In the genomic region with DNA sequence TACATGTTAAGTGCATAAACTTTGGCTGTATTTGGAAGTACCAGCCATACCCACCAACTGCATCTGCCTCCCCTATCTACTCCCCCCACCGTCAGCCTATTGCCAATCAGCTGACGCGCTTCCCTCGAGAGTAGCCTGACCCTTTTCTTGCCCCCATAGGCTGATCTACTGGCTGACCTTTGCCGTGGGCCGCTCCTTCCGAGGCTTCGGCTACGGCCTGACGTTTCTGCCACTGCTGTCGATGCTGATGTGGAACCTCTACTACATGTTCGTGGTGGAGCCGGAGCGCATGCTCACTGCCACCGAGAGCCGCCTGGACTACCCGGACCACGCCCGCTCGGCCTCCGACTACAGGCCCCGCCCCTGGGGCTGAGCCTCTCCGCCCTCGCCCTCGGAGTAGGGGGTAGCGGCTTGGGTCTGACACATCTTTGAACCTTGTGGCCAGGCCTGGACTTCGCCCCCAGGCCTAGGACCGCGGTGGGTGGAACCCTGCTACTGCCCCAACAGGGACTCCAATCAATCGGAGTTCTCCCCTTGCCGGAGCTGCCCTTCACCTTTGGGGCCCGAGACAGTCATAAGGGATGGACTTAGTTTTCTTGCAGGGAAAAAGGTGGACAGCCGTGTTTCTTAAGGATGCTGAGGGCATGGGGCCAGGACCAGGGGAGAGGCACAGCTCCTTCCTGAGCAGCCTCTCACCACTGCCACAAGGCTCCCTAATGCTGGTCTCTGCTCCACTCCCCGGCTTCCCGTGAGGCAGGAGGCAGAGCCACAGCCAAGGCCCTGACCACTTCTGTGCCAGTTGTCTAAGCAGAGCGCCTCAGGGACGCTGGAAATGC, we compare ENCODE assay signal across 7 cellular contexts. TPM values are rescaled to one million over a fixed set of nuclear protein-coding genes. Genes with fewer than 3 reads are reported as not detected.
DNase-seq lines count a peak whose midpoint lies in the region; ATAC-seq lines count a peak whose summit lies in the region.
"Had no signal": no experiment of that assay in that cellular context is flagged by ENCODE, and none has a peak within 500 bp of the region (broad histone marks: within the 10 kb centered on the region; RNA-seq: fewer than 3 reads in every experiment).

No MANE protein-coding gene starts in this region.

- H3K9me3 Mint-ChIP-seq in natural killer cell treated with Interleukin-12 subunit alpha and Interleukin-12 subunit beta and Interleukin-15 and Interleukin-18, amount 100 ng/mL, for 72 hours = no peaks in the 10 kb centered on the region
- no peaks in the 10 kb centered on the region for H3K9me3 Mint-ChIP-seq in activated CD8-positive, alpha-beta memory T cell treated with anti-CD3 and anti-CD28 coated beads, Interleukin-2, amount 10 ng/mL, durations not matched to agents 7 days and 5 days (ENCODE audit: low read depth)

- H3K27ac Mint-ChIP-seq in natural killer cell treated with Interleukin-12 subunit alpha and Interleukin-12 subunit beta and Interleukin-15 and Interleukin-18, amount 100 ng/mL, for 72 hours = peak overlapping the region; percentile 40 to 79
- H3K27ac Mint-ChIP-seq in activated CD8-positive, alpha-beta memory T cell treated with anti-CD3 and anti-CD28 coated beads, Interleukin-2, amount 10 ng/mL, durations not matched to agents 7 days and 5 days = no peak overlapping the region

- H3K36me3 Mint-ChIP-seq in natural killer cell treated with Interleukin-12 subunit alpha and Interleukin-12 subunit beta and Interleukin-15 and Interleukin-18, amount 100 ng/mL, for 72 hours = no peaks in the 10 kb centered on the region
- peaks cover 8% of the 10 kb centered on the region for H3K36me3 Mint-ChIP-seq in activated CD8-positive, alpha-beta memory T cell treated with anti-CD3 and anti-CD28 coated beads, Interleukin-2, amount 10 ng/mL, durations not matched to agents 7 days and 5 days

- H3K27me3 Mint-ChIP-seq in natural killer cell treated with Interleukin-12 subunit alpha and Interleukin-12 subunit beta and Interleukin-15 and Interleukin-18, amount 100 ng/mL, for 72 hours = no peaks in the 10 kb centered on the region
- no peaks in the 10 kb centered on the region for H3K27me3 Mint-ChIP-seq in activated CD8-positive, alpha-beta memory T cell treated with anti-CD3 and anti-CD28 coated beads, Interleukin-2, amount 10 ng/mL, durations not matched to agents 7 days and 5 days

- CTCF ChIA-PET in activated CD8-positive, alpha-beta memory T cell treated with anti-CD3 and anti-CD28 coated beads, Interleukin-2, amount 10 ng/mL, durations not matched to agents 7 days and 5 days (lab: Charles Lee) = interaction anchor here (0.5 kb wide), 1 partner anchor 803 kb away, joined by 3 read pairs; no protein-coding TSS in a partner anchor

- DNase-seq in ELF-1 (ENCODE audit: low read depth, low spot score) (peak; percentile 97), NCI-H2227 treated with DMSO at 0.1 percent for 48 hours (lab: John Stamatoyannopoulos, UW) (peak; percentile 90), epidermal melanocyte (ENCODE audit: insufficient read length, low spot score) (peak; percentile 42)
- DNase-seq in natural killer cell treated with Interleukin-12 subunit alpha and Interleukin-12 subunit beta and Interleukin-15 and Interleukin-18, amount 100 ng/mL, for 72 hours (ENCODE audit: low spot score) = peak; percentile 78
- no peak for DNase-seq in activated CD8-positive, alpha-beta memory T cell treated with anti-CD3 and anti-CD28 coated beads, Interleukin-2, amount 10 ng/mL, durations not matched to agents 7 days and 5 days

- ATAC-seq in natural killer cell treated with Interleukin-12 subunit alpha and Interleukin-12 subunit beta and Interleukin-15 and Interleukin-18, amount 100 ng/mL, for 72 hours = peak; percentile 87 to 90
- no peak for ATAC-seq in GM18519 (IDR thresholded peaks at IDR 0.05; ENCODE audit: low FRiP score, unreplicated experiment)
- no peak for ATAC-seq in activated CD8-positive, alpha-beta memory T cell treated with anti-CD3 and anti-CD28 coated beads, Interleukin-2, amount 10 ng/mL, durations not matched to agents 7 days and 5 days

- H3K4me3 Mint-ChIP-seq in natural killer cell treated with Interleukin-12 subunit alpha and Interleukin-12 subunit beta and Interleukin-15 and Interleukin-18, amount 100 ng/mL, for 72 hours = peak overlapping the region; percentile 73
- no peak overlapping the region for H3K4me3 Mint-ChIP-seq in activated CD8-positive, alpha-beta memory T cell treated with anti-CD3 and anti-CD28 coated beads, Interleukin-2, amount 10 ng/mL, durations not matched to agents 7 days and 5 days

- H3K4me1 Mint-ChIP-seq in natural killer cell treated with Interleukin-12 subunit alpha and Interleukin-12 subunit beta and Interleukin-15 and Interleukin-18, amount 100 ng/mL, for 72 hours (ENCODE audit: low read depth in 2 of 2) = peaks cover 15 to 21% of the 10 kb centered on the region in 2 donors
- H3K4me1 Mint-ChIP-seq in activated CD8-positive, alpha-beta memory T cell treated with anti-CD3 and anti-CD28 coated beads, Interleukin-2, amount 10 ng/mL, durations not matched to agents 7 days and 5 days = peaks cover 18% of the 10 kb centered on the region

RNA-seq across cellular contexts. Expression of gene GLMP, which starts 4.0 kb away (rescaled TPM):
- 10 to 100 TPM; 17.2 to 19.6 TPM for total RNA-seq in natural killer cell treated with Interleukin-12 subunit alpha and Interleukin-12 subunit beta and Interleukin-15 and Interleukin-18, amount 100 ng/mL, for 72 hours
- total RNA-seq in activated CD8-positive, alpha-beta memory T cell treated with anti-CD3 and anti-CD28 coated beads, Interleukin-2, amount 10 ng/mL, durations not matched to agents 7 days and 5 days = 10 to 100 TPM; 24.7 to 28.9 TPM

RNA-seq across cellular contexts. Expression of gene TMEM79, which starts 7.3 kb away (rescaled TPM):
- total RNA-seq in natural killer cell treated with Interleukin-12 subunit alpha and Interleukin-12 subunit beta and Interleukin-15 and Interleukin-18, amount 100 ng/mL, for 72 hours = 10 to 100 TPM in 1 of 2 donors, 1 to 10 TPM in 1; 6.4 to 12.0 TPM
- total RNA-seq in activated CD8-positive, alpha-beta memory T cell treated with anti-CD3 and anti-CD28 coated beads, Interleukin-2, amount 10 ng/mL, durations not matched to agents 7 days and 5 days = 10 to 100 TPM; 10.1 to 11.6 TPM

RNA-seq across cellular contexts. Expression of gene VHLL, which starts 7.7 kb away (rescaled TPM):
- total RNA-seq in natural killer cell treated with Interleukin-12 subunit alpha and Interleukin-12 subunit beta and Interleukin-15 and Interleukin-18, amount 100 ng/mL, for 72 hours = not detected
- total RNA-seq in activated CD8-positive, alpha-beta memory T cell treated with anti-CD3 and anti-CD28 coated beads, Interleukin-2, amount 10 ng/mL, durations not matched to agents 7 days and 5 days = not detected
- total RNA-seq: T-helper 1 cell treated with Interleukin-12 subunit alpha and Interleukin-12 subunit beta and Interleukin-4 antibody, amounts not matched to agents 30 ng/mL and 1 ng/mL, for 36 hours had no signal

RNA-seq across cellular contexts. Expression of gene SMG5, which starts 8.8 kb away (rescaled TPM):
- 100 to 1,000 TPM in 1 of 2 donors, 10 to 100 TPM in 1; 89.3 to 130 TPM for total RNA-seq in natural killer cell treated with Interleukin-12 subunit alpha and Interleukin-12 subunit beta and Interleukin-15 and Interleukin-18, amount 100 ng/mL, for 72 hours
- total RNA-seq in activated CD8-positive, alpha-beta memory T cell treated with anti-CD3 and anti-CD28 coated beads, Interleukin-2, amount 10 ng/mL, durations not matched to agents 7 days and 5 days = 100 to 1,000 TPM in 1 of 2 experiments, 10 to 100 TPM in 1; 89.4 to 103 TPM

RNA-seq across cellular contexts. Expression of gene PAQR6, which starts 43.6 kb away (rescaled TPM):
- total RNA-seq in natural killer cell treated with Interleukin-12 subunit alpha and Interleukin-12 subunit beta and Interleukin-15 and Interleukin-18, amount 100 ng/mL, for 72 hours = 1 to 10 TPM; 5.9 to 9.5 TPM
- total RNA-seq in activated CD8-positive, alpha-beta memory T cell treated with anti-CD3 and anti-CD28 coated beads, Interleukin-2, amount 10 ng/mL, durations not matched to agents 7 days and 5 days = 1 to 10 TPM; 5.0 to 6.1 TPM

Comparison
In these comparisons a context has a peak if more than half of its experiments do, and no peak if none do; other contexts are left out.
1. ATAC-seq: peak in natural killer cell treated with Interleukin-12 subunit alpha and Interleukin-12 subunit beta and Interleukin-15 and Interleukin-18, amount 100 ng/mL, for 72 hours (2 of 2); none in GM18519 (single experiment) and activated CD8-positive, alpha-beta memory T cell treated with anti-CD3 and anti-CD28 coated beads, Interleukin-2, amount 10 ng/mL, durations not matched to agents 7 days and 5 days (single experiment).